In genomic region chr3:171835613-171836012, GRCh38 we compare ENCODE assay signal across 21 cellular contexts. TPM values are rescaled to one million over a fixed set of nuclear protein-coding genes. Genes with fewer than 3 reads are reported as not detected.
DNase-seq lines count a peak whose midpoint lies in the region; ATAC-seq, FAIRE-seq and TF ChIP-seq lines count a peak whose summit lies in the region.
"Had no signal": no experiment of that assay in that cellular context is flagged by ENCODE, and none has a peak within 500 bp of the region (broad histone marks: within the 10 kb centered on the region; RNA-seq: fewer than 3 reads in every experiment).

No MANE protein-coding gene starts in this region.

- intact Hi-C loops in heart right ventricle (cut with DNase I) (loop anchor here in 6 of 10 donors (2.0 to 10.0 kb wide), 9 partner anchors 27 to 499 kb away; partner anchors contain the start of gene FNDC3B (in 1 of the 6)), CD14-positive monocyte (cut with micrococcal nuclease) (loop anchor here (5.0 to 10.0 kb wide), 2 partner anchors 58 to 191 kb away; no protein-coding TSS in a partner anchor), GM12878 (cut with micrococcal nuclease; ENCODE audit: unreplicated experiment) (loop anchor here (2.0 to 10.0 kb wide), 3 partner anchors 221 to 791 kb away; no protein-coding TSS in a partner anchor), sigmoid colon (cut with DNase I) (loop anchor here (10.0 kb wide), 1 partner anchor 499 kb away; no protein-coding TSS in a partner anchor)

- no peak overlapping the region for H3K4me3 ChIP-seq in heart right ventricle
- no peak overlapping the region for H3K4me3 ChIP-seq in right atrium auricular region
- H3K4me3 ChIP-seq in GM12878 = no peak overlapping the region
- no peak overlapping the region for H3K4me3 ChIP-seq in skeletal muscle tissue (ENCODE audit: low read length in 3 of 3)
- no peak overlapping the region for H3K4me3 ChIP-seq in sigmoid colon
- H3K4me3 ChIP-seq: GM23338 had no signal

- H3K27me3 ChIP-seq in heart right ventricle (no peaks in the 10 kb centered on the region), right atrium auricular region (no peaks in the 10 kb centered on the region), GM12878 (replicated peaks in 1 of 2; ENCODE audit: control insufficient read depth in 2 of 2, insufficient read depth in 2 of 2, low read length in 1 of 2) (no peaks in the 10 kb centered on the region; a peak in 1 of 4 replicates), skeletal muscle tissue (ENCODE audit: control insufficient read depth in 3 of 3, insufficient read depth in 3 of 3, low read length in 3 of 3) (no peaks in the 10 kb centered on the region), sigmoid colon (no peaks in the 10 kb centered on the region)
- H3K27me3 ChIP-seq: BE2C had no signal

- 94 to 95% methylated on average over 2 of the region's 2 CpGs for WGBS in heart right ventricle, 2 donors
- 0% methylated on average over 2 of the region's 2 CpGs for WGBS in GM12878 (ENCODE audit: insufficient coverage, insufficient replicate concordance, low lambda C conversion rate, missing lambda C conversion rate)
- 87 to 89% methylated on average over 2 of the region's 2 CpGs for WGBS in sigmoid colon, 2 donors

- H3K36me3 ChIP-seq in heart right ventricle (no peaks in the 10 kb centered on the region), right atrium auricular region (no peaks in the 10 kb centered on the region), GM12878 (ENCODE audit: control insufficient read depth in 2 of 2, insufficient read depth in 2 of 2, low read length in 1 of 2) (no peaks in the 10 kb centered on the region), skeletal muscle tissue (ENCODE audit: control insufficient read depth in 3 of 3, insufficient read depth in 3 of 3, low read length in 3 of 3) (no peaks in the 10 kb centered on the region), sigmoid colon (no peaks in the 10 kb centered on the region)
- H3K36me3 ChIP-seq: BE2C had no signal

- H3K4me3 Mint-ChIP-seq in CD14-positive monocyte = no peak overlapping the region
- H3K4me3 Mint-ChIP-seq: CD4-positive, alpha-beta T cell; GM23338 had no signal

- POLR2A ChIA-PET in GM12878 (lab: Charles Lee) = interaction anchor here (0.6 to 0.8 kb wide), 2 partner anchors 22 to 38 kb away, joined by 3 read pairs; no protein-coding TSS in a partner anchor

- no peak overlapping the region for H3K4me2 ChIP-seq in GM12878 (ENCODE audit: control insufficient read depth, insufficient read depth)
- H3K4me2 ChIP-seq: GM23338 had no signal

- CTCF ChIA-PET in GM12878 (lab: Yijun Ruan, JAX) = interaction anchor here (0.7 to 11.8 kb wide), 9 partner anchors 8 to 508 kb away, joined by 3 to 274 read pairs (median 4); no protein-coding TSS in a partner anchor

- H3K9ac ChIP-seq in GM12878 (ENCODE audit: control insufficient read depth, insufficient read depth, low read length) (no peak overlapping the region), skeletal muscle tissue (ENCODE audit: low read depth in 1 of 3, low read length in 3 of 3) (no peak overlapping the region)

- no TSS peak for BruUV-seq in GM12878 (replicated peaks; lab: Mats Ljungman, UMichigan)

- no peak for ATAC-seq in heart right ventricle
- ATAC-seq in GM12878 = no peak
- ATAC-seq: GM23338 had no signal

- TF ChIP-seq EP300 in GM12878 (IDR thresholded peaks at IDR 0.05; ENCODE audit: borderline replicate concordance in 1 of 2, control insufficient read depth in 1 of 2, low read depth in 2 of 2, low read length in 2 of 2) (no peak), sigmoid colon (IDR thresholded peaks at IDR 0.05) (no peak)

- no peak overlapping the region for H2AFZ ChIP-seq in GM12878 (ENCODE audit: control insufficient read depth, low read depth, low read length)
- H2AFZ ChIP-seq: GM23338 had no signal

- no peak for TF ChIP-seq RAD21 in GM12878 (IDR thresholded peaks at IDR 0.05; ENCODE audit: insufficient read depth, low read depth, low read length)

- FAIRE-seq in GM12878 (lab: Jason Lieb, UNC) = no peak
- FAIRE-seq: D721Med, GM12892, GM18507, H54, HTR-8/SVneo had no signal

- H3K79me2 ChIP-seq in GM12878 (ENCODE audit: control insufficient read depth, insufficient read depth, low read length) = no peaks in the 10 kb centered on the region

- in situ Hi-C loops in GM12878 (cut with MboI) = loop anchor here (5.0 kb wide), 1 partner anchor 188 kb away; no protein-coding TSS in a partner anchor

- H3K4me1 Mint-ChIP-seq in CD14-positive monocyte = peaks cover 28% of the 10 kb centered on the region

- H3K9me3 ChIP-seq in heart right ventricle (no peaks in the 10 kb centered on the region), right atrium auricular region (no peaks in the 10 kb centered on the region), GM12878 (replicated peaks; ENCODE audit: control insufficient read depth, insufficient read depth, low read length) (no peaks in the 10 kb centered on the region), skeletal muscle tissue (ENCODE audit: control insufficient read depth in 3 of 3, low read length in 3 of 3) (no peaks in the 10 kb centered on the region), sigmoid colon (no peaks in the 10 kb centered on the region)
- H3K9me3 ChIP-seq: BE2C, Caco-2 had no signal

- H3K9me3 Mint-ChIP-seq in CD14-positive monocyte = peaks cover 0 to 3% (median 0%) of the 10 kb centered on the region in 7 donors
- H3K9me3 Mint-ChIP-seq: CD4-positive, alpha-beta T cell; GM23338 had no signal

- TF ChIP-seq CTCF in heart right ventricle (IDR thresholded peaks at IDR 0.05) (no peak), right atrium auricular region (IDR thresholded peaks at IDR 0.05) (no peak), CD14-positive monocyte (IDR thresholded peaks at IDR 0.05) (no peak), GM12878 (IDR thresholded peaks at IDR 0.05 in 2 of 3, conservative IDR thresholded peaks at IDR 0.05 in 1 of 3; ENCODE audit: control insufficient read depth in 2 of 3, extremely low read depth in 1 of 3, insufficient read depth in 1 of 3, low read depth in 3 of 3, low read length in 3 of 3) (no peak), sigmoid colon (IDR thresholded peaks at IDR 0.05) (no peak)

- RAD21 ChIA-PET in GM12878 (lab: Charles Lee; ENCODE audit: unreplicated experiment) = interaction anchor here (0.8 to 13.1 kb wide), 5 partner anchors 58 to 874 kb away, joined by 3 to 333 read pairs (median 13); no protein-coding TSS in a partner anchor

- TF ChIP-seq POLR2A in GM12878 (IDR thresholded peaks at IDR 0.05; ENCODE audit: low read depth, low read length) (no peak), sigmoid colon (IDR thresholded peaks at IDR 0.05) (no peak)

- H3K27ac ChIP-seq in heart right ventricle = peak overlapping the region in 8 of 10 donors; percentile 2 to 84 (median 62)
- H3K27ac ChIP-seq in right atrium auricular region = peak overlapping the region in 1 of 2 donors; percentile 4
- no peak overlapping the region for H3K27ac ChIP-seq in GM12878 (ENCODE audit: control insufficient read depth, insufficient read depth)
- peak overlapping the region; percentile 65 for H3K27ac ChIP-seq in skeletal muscle tissue (ENCODE audit: low read depth, low read length)
- H3K27ac ChIP-seq in sigmoid colon = no peak overlapping the region

- no peak for DNase-seq in heart right ventricle
- no peak for DNase-seq in right atrium auricular region (ENCODE audit: low spot score)
- DNase-seq in CD14-positive monocyte (ENCODE audit: low spot score) = no peak
- DNase-seq in GM12878 (ENCODE audit: low read depth, low spot score) = no peak
- DNase-seq in sigmoid colon = no peak
- no peak for DNase-seq in NCI-H2029 treated with DMSO at 0.1 percent for 48 hours (lab: John Stamatoyannopoulos, UW)
- DNase-seq in globus pallidus (ENCODE audit: low spot score) = no peak
- DNase-seq: ACHN; BE2C; C1 segment of cervical spinal cord; Caco-2; CD4-positive, alpha-beta T cell; HCEC 1CT had no signal

- H3K27me3 Mint-ChIP-seq in CD14-positive monocyte (ENCODE audit: low read depth in 3 of 3) = peaks cover 0 to 1% (median 0%) of the 10 kb centered on the region in 3 donors
- H3K27me3 Mint-ChIP-seq: CD4-positive, alpha-beta T cell had no signal

- H4K20me1 ChIP-seq in GM12878 (ENCODE audit: control insufficient read depth, insufficient read depth) = no peaks in the 10 kb centered on the region

- no peaks in the 10 kb centered on the region for H3K36me3 Mint-ChIP-seq in CD14-positive monocyte

- SMC1A ChIA-PET in GM12878 (lab: Charles Lee; ENCODE audit: uncharacterized antibody, unreplicated experiment) = interaction anchor here (0.7 to 5.1 kb wide), 12 partner anchors 12 to 785 kb away, joined by 3 to 67 read pairs (median 4); no protein-coding TSS in a partner anchor

- H3K27ac Mint-ChIP-seq in CD14-positive monocyte = peak overlapping the region in 6 of 7 donors; percentile 53 to 82 (median 76)
- H3K27ac Mint-ChIP-seq: CD4-positive, alpha-beta T cell; GM23338 had no signal

- H3K4me1 ChIP-seq in heart right ventricle (peaks cover 3 to 74% (median 53%) of the 10 kb centered on the region in 9 donors), right atrium auricular region (peaks cover 0 to 48% of the 10 kb centered on the region in 2 donors), GM12878 (ENCODE audit: control insufficient read depth, insufficient read depth, low read length) (0 out of 2 replicates have a peak, but pooled peaks cover 3% of the 10 kb centered on the region), skeletal muscle tissue (ENCODE audit: control insufficient read depth in 3 of 3, insufficient read depth in 3 of 3, low read length in 3 of 3) (peaks cover 16 to 26% (median 17%) of the 10 kb centered on the region in 3 donors), sigmoid colon (peaks cover 0 to 26% (median 15%) of the 10 kb centered on the region in 4 donors)
- H3K4me1 ChIP-seq: BE2C had no signal

RNA-seq across cellular contexts. Expression of gene TMEM212, which starts 7.5 kb away (rescaled TPM):
- total RNA-seq in heart right ventricle = not detected
- polyA plus RNA-seq in heart right ventricle = not detected
- total RNA-seq in right atrium auricular region = not detected
- polyA plus RNA-seq in CD14-positive monocyte = not detected
- not detected in 2 replicates for total RNA-seq in GM12878 (2013; cell fraction: nucleolus; rRNA removed)
- not detected in 2 replicates for total RNA-seq in GM12878 (2014; rRNA removed)
- not detected in 2 replicates for total RNA-seq in GM12878 (2014; rRNA removed; fragmentation: Illumina TruSeq; extraction: Trizol)
- not detected in 2 replicates for total RNA-seq in GM12878 (2021)
- polyA plus RNA-seq in GM12878 (2011; ENCODE audit: low read depth) = not detected
- polyA plus RNA-seq in GM12878 (2011; rRNA removed) = 0.35 TPM in 1 of 2 replicates, not detected in the other
- polyA plus RNA-seq in GM12878 (2011; cell fraction: cytosol; rRNA removed) = not detected in 2 replicates
- not detected in 2 replicates for polyA plus RNA-seq in GM12878 (2011; cell fraction: nucleus; rRNA removed)
- not detected in 2 replicates for polyA plus RNA-seq in GM12878 (2012)
- polyA plus RNA-seq in GM12878 (2014; fragmentation: Illumina TruSeq; extraction: Trizol) = not detected in 2 replicates
- polyA plus RNA-seq in GM12878 (2014; fragmentation: Nextera tagmentation; extraction: Ambion mirVana) = not detected
- polyA plus RNA-seq in GM12878 (2014; rRNA removed) = not detected in 2 replicates
- not detected for polyA plus RNA-seq in GM12878 (2016; fragmentation: Nextera tagmentation; extraction: Ambion mirVana)
- not detected in 2 replicates for polyA minus RNA-seq in GM12878 (2011; rRNA and poly(A)+ RNA removed)
- polyA minus RNA-seq in GM12878 (2011; cell fraction: cytosol; rRNA and poly(A)+ RNA removed) = not detected in 2 replicates
- polyA minus RNA-seq in GM12878 (2011; cell fraction: nucleus; rRNA and poly(A)+ RNA removed) = not detected in 2 replicates
- total RNA-seq in skeletal muscle tissue = not detected
- not detected for total RNA-seq in sigmoid colon
- polyA plus RNA-seq in sigmoid colon = not detected
- total RNA-seq: A172; Caco-2; CD4-positive, alpha-beta T cell; GM23338 had no signal
- polyA plus RNA-seq: GM23338 had no signal

RNA-seq across cellular contexts. Expression of gene PLD1, which starts 25.3 kb away (rescaled TPM):
- total RNA-seq in heart right ventricle (10 to 100 TPM; 51.4 to 83.3 (median 67.1) TPM), right atrium auricular region (100 to 1,000 TPM in 1 of 2 donors, 10 to 100 TPM in 1; 64.5 to 111 TPM), GM12878 (2014; rRNA removed) (3.2 and 4.4 TPM in 2 replicates), GM12878 (2014; rRNA removed; fragmentation: Illumina TruSeq; extraction: Trizol) (3.8 and 5.1 TPM in 2 replicates), GM12878 (2021) (7.5 and 7.8 TPM in 2 replicates), skeletal muscle tissue (31.3 TPM), sigmoid colon (10 to 100 TPM in 2 of 4 donors, 1 to 10 TPM in 2; 8.6 to 19.9 (median 10.8) TPM)
- polyA plus RNA-seq in heart right ventricle (10 to 100 TPM; 10.5 to 13.3 TPM), CD14-positive monocyte (1 to 10 TPM; 5.1 to 5.8 TPM), GM12878 (2011; rRNA removed) (108 and 130 TPM in 2 replicates), GM12878 (2014; fragmentation: Illumina TruSeq; extraction: Trizol) (3.4 and 6.5 TPM in 2 replicates), GM12878 (2014; fragmentation: Nextera tagmentation; extraction: Ambion mirVana) (1 to 10 TPM; 3.1 to 3.4 TPM), GM12878 (2014; rRNA removed) (2.4 and 2.9 TPM in 2 replicates), GM12878 (2016; fragmentation: Nextera tagmentation; extraction: Ambion mirVana) (1 to 10 TPM; 4.3 to 5.8 TPM), sigmoid colon (10 to 100 TPM; 12.2 to 24.3 (median 16.2) TPM)
- 526 and 546 TPM in 2 replicates for total RNA-seq in GM12878 (2013; cell fraction: nucleolus; rRNA removed)
- polyA plus RNA-seq in GM12878 (2011; ENCODE audit: low read depth) = 2.0 TPM
- polyA plus RNA-seq in GM12878 (2011; cell fraction: cytosol; rRNA removed) = 53.4 and 59.3 TPM in 2 replicates
- 108 and 131 TPM in 2 replicates for polyA plus RNA-seq in GM12878 (2011; cell fraction: nucleus; rRNA removed)
- polyA plus RNA-seq in GM12878 (2012) = 1.2 and 2.7 TPM in 2 replicates
- 228 and 285 TPM in 2 replicates for polyA minus RNA-seq in GM12878 (2011; rRNA and poly(A)+ RNA removed)
- polyA minus RNA-seq in GM12878 (2011; cell fraction: cytosol; rRNA and poly(A)+ RNA removed) = 42.9 and 75.5 TPM in 2 replicates
- 205 and 292 TPM in 2 replicates for polyA minus RNA-seq in GM12878 (2011; cell fraction: nucleus; rRNA and poly(A)+ RNA removed)

Comparison
In these comparisons a context has a peak if more than half of its experiments do, and no peak if none do; other contexts are left out.
1. H3K27ac ChIP-seq: peak in heart right ventricle (8 of 10) and skeletal muscle tissue (single experiment); none in GM12878 (single experiment) and sigmoid colon (0 of 4).